In the genomic region with DNA sequence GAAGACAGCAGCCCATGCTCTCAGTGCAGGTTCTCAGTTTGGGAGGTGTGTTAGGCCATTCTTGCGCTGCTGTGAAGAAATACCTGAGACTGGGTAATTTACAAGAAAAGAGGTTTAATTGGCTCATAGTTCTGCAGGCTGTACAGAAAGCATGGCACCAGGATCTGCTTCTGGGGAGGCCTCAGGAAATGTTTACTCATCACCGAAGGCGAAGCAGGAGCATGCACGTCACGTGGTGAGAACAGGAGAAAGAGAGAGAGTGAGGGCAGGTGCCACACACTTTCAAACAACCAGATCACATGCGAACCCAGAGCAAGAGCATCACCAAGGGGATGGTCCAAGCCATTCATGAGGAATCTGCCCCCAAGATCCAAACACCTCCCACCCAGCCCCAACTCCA, we compare ENCODE assay signal across 1 cellular context.
TF ChIP-seq lines count a peak whose summit lies in the region.

No MANE protein-coding gene starts in this region.

TF ChIP-seq in HepG2, 621 proteins besides CTCF, POLR2A, EP300 and RAD21 (continued from another document and continues in another):
- TF ChIP-seq, protein P1, sequence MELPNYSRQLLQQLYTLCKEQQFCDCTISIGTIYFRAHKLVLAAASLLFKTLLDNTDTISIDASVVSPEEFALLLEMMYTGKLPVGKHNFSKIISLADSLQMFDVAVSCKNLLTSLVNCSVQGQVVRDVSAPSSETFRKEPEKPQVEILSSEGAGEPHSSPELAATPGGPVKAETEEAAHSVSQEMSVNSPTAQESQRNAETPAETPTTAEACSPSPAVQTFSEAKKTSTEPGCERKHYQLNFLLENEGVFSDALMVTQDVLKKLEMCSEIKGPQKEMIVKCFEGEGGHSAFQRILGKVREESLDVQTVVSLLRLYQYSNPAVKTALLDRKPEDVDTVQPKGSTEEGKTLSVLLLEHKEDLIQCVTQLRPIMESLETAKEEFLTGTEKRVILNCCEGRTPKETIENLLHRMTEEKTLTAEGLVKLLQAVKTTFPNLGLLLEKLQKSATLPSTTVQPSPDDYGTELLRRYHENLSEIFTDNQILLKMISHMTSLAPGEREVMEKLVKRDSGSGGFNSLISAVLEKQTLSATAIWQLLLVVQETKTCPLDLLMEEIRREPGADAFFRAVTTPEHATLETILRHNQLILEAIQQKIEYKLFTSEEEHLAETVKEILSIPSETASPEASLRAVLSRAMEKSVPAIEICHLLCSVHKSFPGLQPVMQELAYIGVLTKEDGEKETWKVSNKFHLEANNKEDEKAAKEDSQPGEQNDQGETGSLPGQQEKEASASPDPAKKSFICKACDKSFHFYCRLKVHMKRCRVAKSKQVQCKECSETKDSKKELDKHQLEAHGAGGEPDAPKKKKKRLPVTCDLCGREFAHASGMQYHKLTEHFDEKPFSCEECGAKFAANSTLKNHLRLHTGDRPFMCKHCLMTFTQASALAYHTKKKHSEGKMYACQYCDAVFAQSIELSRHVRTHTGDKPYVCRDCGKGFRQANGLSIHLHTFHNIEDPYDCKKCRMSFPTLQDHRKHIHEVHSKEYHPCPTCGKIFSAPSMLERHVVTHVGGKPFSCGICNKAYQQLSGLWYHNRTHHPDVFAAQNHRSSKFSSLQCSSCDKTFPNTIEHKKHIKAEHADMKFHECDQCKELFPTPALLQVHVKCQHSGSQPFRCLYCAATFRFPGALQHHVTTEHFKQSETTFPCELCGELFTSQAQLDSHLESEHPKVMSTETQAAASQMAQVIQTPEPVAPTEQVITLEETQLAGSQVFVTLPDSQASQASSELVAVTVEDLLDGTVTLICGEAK (IDR thresholded peaks at IDR 0.05), result no peak
- TF ChIP-seq, protein P1 (CRISPR knock-in tag; IDR thresholded peaks at IDR 0.05), result no peak
- TF ChIP-seq YY1 (IDR thresholded peaks at IDR 0.05; ENCODE audit: insufficient read depth, insufficient replicate concordance, low read depth, low read length), result no peak
- TF ChIP-seq ZNF569 (CRISPR knock-in tag; IDR thresholded peaks at IDR 0.05; ENCODE audit: borderline replicate concordance), result no peak
- TF ChIP-seq, protein P2, sequence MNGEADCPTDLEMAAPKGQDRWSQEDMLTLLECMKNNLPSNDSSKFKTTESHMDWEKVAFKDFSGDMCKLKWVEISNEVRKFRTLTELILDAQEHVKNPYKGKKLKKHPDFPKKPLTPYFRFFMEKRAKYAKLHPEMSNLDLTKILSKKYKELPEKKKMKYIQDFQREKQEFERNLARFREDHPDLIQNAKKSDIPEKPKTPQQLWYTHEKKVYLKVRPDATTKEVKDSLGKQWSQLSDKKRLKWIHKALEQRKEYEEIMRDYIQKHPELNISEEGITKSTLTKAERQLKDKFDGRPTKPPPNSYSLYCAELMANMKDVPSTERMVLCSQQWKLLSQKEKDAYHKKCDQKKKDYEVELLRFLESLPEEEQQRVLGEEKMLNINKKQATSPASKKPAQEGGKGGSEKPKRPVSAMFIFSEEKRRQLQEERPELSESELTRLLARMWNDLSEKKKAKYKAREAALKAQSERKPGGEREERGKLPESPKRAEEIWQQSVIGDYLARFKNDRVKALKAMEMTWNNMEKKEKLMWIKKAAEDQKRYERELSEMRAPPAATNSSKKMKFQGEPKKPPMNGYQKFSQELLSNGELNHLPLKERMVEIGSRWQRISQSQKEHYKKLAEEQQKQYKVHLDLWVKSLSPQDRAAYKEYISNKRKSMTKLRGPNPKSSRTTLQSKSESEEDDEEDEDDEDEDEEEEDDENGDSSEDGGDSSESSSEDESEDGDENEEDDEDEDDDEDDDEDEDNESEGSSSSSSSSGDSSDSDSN (CRISPR knock-in tag; IDR thresholded peaks at IDR 0.05), result no peak
- TF ChIP-seq ZNF660 (CRISPR knock-in tag; IDR thresholded peaks at IDR 0.05; ENCODE audit: borderline replicate concordance, low read depth), result no peak
- no peak for TF ChIP-seq POLR2AphosphoS5 (IDR thresholded peaks at IDR 0.05; ENCODE audit: low read depth, low read length)
- TF ChIP-seq ZNF256 (CRISPR knock-in tag; conservative IDR thresholded peaks at IDR 0.05), result no peak
- TF ChIP-seq SIN3A (IDR thresholded peaks at IDR 0.05; ENCODE audit: borderline replicate concordance, low read depth, low read length), result no peak
- TF ChIP-seq, protein P3, sequence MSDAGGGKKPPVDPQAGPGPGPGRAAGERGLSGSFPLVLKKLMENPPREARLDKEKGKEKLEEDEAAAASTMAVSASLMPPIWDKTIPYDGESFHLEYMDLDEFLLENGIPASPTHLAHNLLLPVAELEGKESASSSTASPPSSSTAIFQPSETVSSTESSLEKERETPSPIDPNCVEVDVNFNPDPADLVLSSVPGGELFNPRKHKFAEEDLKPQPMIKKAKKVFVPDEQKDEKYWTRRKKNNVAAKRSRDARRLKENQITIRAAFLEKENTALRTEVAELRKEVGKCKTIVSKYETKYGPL (CRISPR knock-in tag; IDR thresholded peaks at IDR 0.05), result no peak
- TF ChIP-seq GPN1 (CRISPR knock-in tag; IDR thresholded peaks at IDR 0.05; ENCODE audit: borderline replicate concordance), result no peak
- TF ChIP-seq ZFP41 (CRISPR knock-in tag; IDR thresholded peaks at IDR 0.05; ENCODE audit: borderline replicate concordance), result no peak
- TF ChIP-seq SYNCRIP (IDR thresholded peaks at IDR 0.05; ENCODE audit: insufficient read depth, low read depth, low read length), result no peak
- TF ChIP-seq, protein P4, sequence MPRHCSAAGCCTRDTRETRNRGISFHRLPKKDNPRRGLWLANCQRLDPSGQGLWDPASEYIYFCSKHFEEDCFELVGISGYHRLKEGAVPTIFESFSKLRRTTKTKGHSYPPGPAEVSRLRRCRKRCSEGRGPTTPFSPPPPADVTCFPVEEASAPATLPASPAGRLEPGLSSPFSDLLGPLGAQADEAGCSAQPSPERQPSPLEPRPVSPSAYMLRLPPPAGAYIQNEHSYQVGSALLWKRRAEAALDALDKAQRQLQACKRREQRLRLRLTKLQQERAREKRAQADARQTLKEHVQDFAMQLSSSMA (CRISPR knock-in tag; IDR thresholded peaks at IDR 0.05), result no peak
- no peak for TF ChIP-seq ZMYM2 (CRISPR knock-in tag; IDR thresholded peaks at IDR 0.05)
- TF ChIP-seq ZNF552 (CRISPR knock-in tag; IDR thresholded peaks at IDR 0.05; ENCODE audit: borderline replicate concordance), result no peak
- peak; percentile 53; the same call in 1 of the 2 replicates for TF ChIP-seq ZMAT3 (CRISPR knock-in tag; conservative IDR thresholded peaks at IDR 0.05)
- TF ChIP-seq, protein P5, sequence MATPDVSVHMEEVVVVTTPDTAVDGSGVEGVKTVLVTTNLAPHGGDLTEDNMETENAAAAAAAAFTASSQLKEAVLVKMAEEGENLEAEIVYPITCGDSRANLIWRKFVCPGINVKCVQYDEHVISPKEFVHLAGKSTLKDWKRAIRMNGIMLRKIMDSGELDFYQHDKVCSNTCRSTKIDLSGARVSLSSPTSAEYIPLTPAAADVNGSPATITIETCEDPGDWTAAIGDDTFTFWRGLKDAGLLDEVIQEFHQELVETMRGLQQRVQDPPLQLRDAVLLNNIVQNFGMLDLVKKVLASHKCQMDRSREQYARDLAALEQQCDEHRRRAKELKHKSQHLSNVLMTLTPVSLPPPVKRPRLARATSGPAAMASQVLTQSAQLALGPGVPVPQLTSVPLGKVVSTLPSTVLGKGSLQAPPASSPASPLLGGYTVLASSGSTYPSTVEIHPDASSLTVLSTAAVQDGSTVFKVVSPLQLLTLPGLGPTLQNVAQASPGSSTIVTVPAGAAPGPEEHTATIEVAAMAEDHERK (CRISPR knock-in tag; IDR thresholded peaks at IDR 0.05; ENCODE audit: low read depth), result no peak
- TF ChIP-seq ZNF598 (CRISPR knock-in tag; IDR thresholded peaks at IDR 0.05; ENCODE audit: borderline replicate concordance), result no peak
- 0 out of 2 replicates have a peak, but pooled peaks have one; percentile 65 for TF ChIP-seq ZNF766 (CRISPR knock-in tag; IDR thresholded peaks at IDR 0.05; ENCODE audit: borderline replicate concordance)
- no peak for TF ChIP-seq XRCC5 (optimal IDR thresholded peaks at IDR 0.05; ENCODE audit: low read length)
- TF ChIP-seq MAZ (IDR thresholded peaks at IDR 0.05; ENCODE audit: borderline replicate concordance, low read depth, low read length), result no peak
- no peak for TF ChIP-seq MAZ (CRISPR knock-in tag; IDR thresholded peaks at IDR 0.05; ENCODE audit: low read depth)
- no peak for TF ChIP-seq MED8 (CRISPR knock-in tag; IDR thresholded peaks at IDR 0.05; ENCODE audit: insufficient replicate concordance)
- TF ChIP-seq KAT7 (CRISPR knock-in tag; IDR thresholded peaks at IDR 0.05; ENCODE audit: borderline replicate concordance), result no peak
- 0 out of 2 replicates have a peak, but pooled peaks have one; percentile 16 for TF ChIP-seq ZNF12 (CRISPR knock-in tag; IDR thresholded peaks at IDR 0.05)
- no peak for TF ChIP-seq HNF4A (CRISPR knock-in tag; IDR thresholded peaks at IDR 0.05)
- TF ChIP-seq AGO2 (optimal IDR thresholded peaks at IDR 0.05; ENCODE audit: low read depth, low read length), result no peak
- TF ChIP-seq KLF16 (CRISPR knock-in tag; IDR thresholded peaks at IDR 0.05), result no peak
- no peak for TF ChIP-seq ZNF572 (CRISPR knock-in tag; IDR thresholded peaks at IDR 0.05)
- TF ChIP-seq, protein P6, sequence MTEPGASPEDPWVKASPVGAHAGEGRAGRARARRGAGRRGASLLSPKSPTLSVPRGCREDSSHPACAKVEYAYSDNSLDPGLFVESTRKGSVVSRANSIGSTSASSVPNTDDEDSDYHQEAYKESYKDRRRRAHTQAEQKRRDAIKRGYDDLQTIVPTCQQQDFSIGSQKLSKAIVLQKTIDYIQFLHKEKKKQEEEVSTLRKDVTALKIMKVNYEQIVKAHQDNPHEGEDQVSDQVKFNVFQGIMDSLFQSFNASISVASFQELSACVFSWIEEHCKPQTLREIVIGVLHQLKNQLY (CRISPR knock-in tag; IDR thresholded peaks at IDR 0.05), result no peak; the same call in 1 of the 2 replicates
- no peak for TF ChIP-seq SRY (CRISPR knock-in tag; IDR thresholded peaks at IDR 0.05)
- TF ChIP-seq HES4 (CRISPR knock-in tag; IDR thresholded peaks at IDR 0.05; ENCODE audit: borderline replicate concordance), result no peak
- TF ChIP-seq, protein P7, sequence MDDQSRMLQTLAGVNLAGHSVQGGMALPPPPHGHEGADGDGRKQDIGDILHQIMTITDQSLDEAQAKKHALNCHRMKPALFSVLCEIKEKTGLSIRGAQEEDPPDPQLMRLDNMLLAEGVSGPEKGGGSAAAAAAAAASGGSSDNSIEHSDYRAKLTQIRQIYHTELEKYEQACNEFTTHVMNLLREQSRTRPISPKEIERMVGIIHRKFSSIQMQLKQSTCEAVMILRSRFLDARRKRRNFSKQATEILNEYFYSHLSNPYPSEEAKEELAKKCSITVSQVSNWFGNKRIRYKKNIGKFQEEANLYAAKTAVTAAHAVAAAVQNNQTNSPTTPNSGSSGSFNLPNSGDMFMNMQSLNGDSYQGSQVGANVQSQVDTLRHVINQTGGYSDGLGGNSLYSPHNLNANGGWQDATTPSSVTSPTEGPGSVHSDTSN (CRISPR knock-in tag; IDR thresholded peaks at IDR 0.05; ENCODE audit: borderline replicate concordance), result no peak
- TF ChIP-seq, protein P8, sequence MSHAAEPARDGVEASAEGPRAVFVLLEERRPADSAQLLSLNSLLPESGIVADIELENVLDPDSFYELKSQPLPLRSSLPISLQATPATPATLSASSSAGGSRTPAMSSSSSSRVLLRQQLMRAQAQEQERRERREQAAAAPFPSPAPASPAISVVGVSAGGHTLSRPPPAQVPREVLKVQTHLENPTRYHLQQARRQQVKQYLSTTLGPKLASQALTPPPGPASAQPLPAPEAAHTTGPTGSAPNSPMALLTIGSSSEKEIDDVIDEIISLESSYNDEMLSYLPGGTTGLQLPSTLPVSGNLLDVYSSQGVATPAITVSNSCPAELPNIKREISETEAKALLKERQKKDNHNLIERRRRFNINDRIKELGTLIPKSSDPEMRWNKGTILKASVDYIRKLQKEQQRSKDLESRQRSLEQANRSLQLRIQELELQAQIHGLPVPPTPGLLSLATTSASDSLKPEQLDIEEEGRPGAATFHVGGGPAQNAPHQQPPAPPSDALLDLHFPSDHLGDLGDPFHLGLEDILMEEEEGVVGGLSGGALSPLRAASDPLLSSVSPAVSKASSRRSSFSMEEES (CRISPR knock-in tag; IDR thresholded peaks at IDR 0.05), result peak; percentile 42; the same call in 1 of the 2 replicates
- peak; percentile 31; the same call in 1 of the 2 replicates for TF ChIP-seq GATAD2A (CRISPR knock-in tag; IDR thresholded peaks at IDR 0.05)
- TF ChIP-seq ZNF546 (CRISPR knock-in tag; conservative IDR thresholded peaks at IDR 0.05), result no peak
- TF ChIP-seq, protein P9, sequence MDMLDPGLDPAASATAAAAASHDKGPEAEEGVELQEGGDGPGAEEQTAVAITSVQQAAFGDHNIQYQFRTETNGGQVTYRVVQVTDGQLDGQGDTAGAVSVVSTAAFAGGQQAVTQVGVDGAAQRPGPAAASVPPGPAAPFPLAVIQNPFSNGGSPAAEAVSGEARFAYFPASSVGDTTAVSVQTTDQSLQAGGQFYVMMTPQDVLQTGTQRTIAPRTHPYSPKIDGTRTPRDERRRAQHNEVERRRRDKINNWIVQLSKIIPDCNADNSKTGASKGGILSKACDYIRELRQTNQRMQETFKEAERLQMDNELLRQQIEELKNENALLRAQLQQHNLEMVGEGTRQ (IDR thresholded peaks at IDR 0.05; ENCODE audit: low read depth, low read length), result peak; percentile 48; the same call in 1 of the 2 replicates
- TF ChIP-seq, protein P9 (CRISPR knock-in tag; IDR thresholded peaks at IDR 0.05; ENCODE audit: borderline replicate concordance), result peak; percentile 36; the same call in 1 of the 2 replicates
- TF ChIP-seq RARG (CRISPR knock-in tag; IDR thresholded peaks at IDR 0.05; ENCODE audit: low read depth), result no peak
